ENCODE assay signal across 8 cellular contexts in genomic region chr6:167350731-167351655, GRCh38. TPM values are rescaled to one million over a fixed set of nuclear protein-coding genes. Genes with fewer than 3 reads are reported as not detected.
A peak's percentile ranks its signal among the peaks of the same experiment; 100 is the strongest.
DNase-seq lines count a peak whose midpoint lies in the region; ATAC-seq, FAIRE-seq and TF ChIP-seq lines count a peak whose summit lies in the region.

No MANE protein-coding gene starts in this region.

- H3K27ac ChIP-seq in ectodermal cell (ENCODE audit: insufficient read depth, low read depth, low read length, poor library complexity, severe bottlenecking) = no peak overlapping the region
- no peak overlapping the region for H3K27ac ChIP-seq in mesendoderm (ENCODE audit: low read depth, low read length)

- no peak for TF ChIP-seq POLR2A in GM12891 (IDR thresholded peaks at IDR 0.05; ENCODE audit: low read depth, low read length)

- no peaks in the 10 kb centered on the region for H3K79me2 ChIP-seq in mesendoderm (ENCODE audit: control insufficient read depth, insufficient read depth, low read length)

- no peak overlapping the region for H2AK5ac ChIP-seq in mesendoderm (ENCODE audit: low read length)

- H4K8ac ChIP-seq in mesendoderm (ENCODE audit: low read depth, low read length) = no peak overlapping the region

- H3K79me1 ChIP-seq in mesendoderm (ENCODE audit: low read length) = no peaks in the 10 kb centered on the region

- H3K4ac ChIP-seq in mesendoderm (ENCODE audit: low read depth, low read length) = no peak overlapping the region

- H3K36me3 ChIP-seq in ectodermal cell (ENCODE audit: control insufficient read depth, insufficient read depth, low read length) (no peaks in the 10 kb centered on the region), mesendoderm (ENCODE audit: control insufficient read depth, insufficient read depth, low read length) (no peaks in the 10 kb centered on the region)

- 3% methylated on average over 62 of the region's 62 CpGs for WGBS in ectodermal cell, 2 experiments
- WGBS in mesendoderm (ENCODE audit: extremely low coverage, insufficient coverage, low lambda C conversion rate) = no CpG with 5 or more reads among the region's 62 CpGs

- H3K23ac ChIP-seq in mesendoderm (ENCODE audit: low read length) = no peak overlapping the region

- H2BK5ac ChIP-seq in mesendoderm (ENCODE audit: low read length) = no peak overlapping the region

- FAIRE-seq in GM12891 (lab: Jason Lieb, UNC) = peak; percentile 85

- no peak overlapping the region for H2BK15ac ChIP-seq in mesendoderm (replicated peaks; ENCODE audit: low read depth)

- H3K4me1 ChIP-seq in ectodermal cell (ENCODE audit: control insufficient read depth, insufficient read depth, low read length) = no peaks in the 10 kb centered on the region
- no peaks in the 10 kb centered on the region for H3K4me1 ChIP-seq in mesendoderm (ENCODE audit: control insufficient read depth, low read depth, low read length)

- H3K4me2 ChIP-seq in mesendoderm (ENCODE audit: low read length) = peak overlapping the region; percentile 88

- peak; percentile 41 for DNase-seq in GM12891 (ENCODE audit: insufficient read length, low spot score)
- peak; percentile 57 for DNase-seq in NCI-H2107 (lab: John Stamatoyannopoulos, UW)
- peak; percentile 94 for DNase-seq in activated CD4-positive, alpha-beta T cell treated with anti-CD3 and anti-CD28 coated beads, Interleukin-2, amount 50 U/mL, for 48 hours
- peak; percentile 91 for DNase-seq in mesendoderm
- DNase-seq in stimulated activated CD8-positive, alpha-beta memory T cell treated with anti-CD3 and anti-CD28 coated beads, Interleukin-15, amount 100 ng/mL, for 1 hour (ENCODE audit: low read depth) = peak; percentile 61
- DNase-seq in posterior vena cava (ENCODE audit: low spot score) = no peak

- no peak overlapping the region for H3K18ac ChIP-seq in mesendoderm (ENCODE audit: low read length)

- H3K27me3 ChIP-seq in ectodermal cell (ENCODE audit: control insufficient read depth, insufficient read depth, low read length, poor library complexity, severe bottlenecking) = peaks cover 23% of the 10 kb centered on the region
- peaks cover 2% of the 10 kb centered on the region for H3K27me3 ChIP-seq in mesendoderm (ENCODE audit: insufficient read depth, low read length, poor library complexity)

- H3K9me3 ChIP-seq in ectodermal cell (ENCODE audit: control insufficient read depth, low read length) = peaks cover 2% of the 10 kb centered on the region

- ATAC-seq in HG02759 (IDR thresholded peaks at IDR 0.05; ENCODE audit: unreplicated experiment) = peak; percentile 73

- H4K5ac ChIP-seq in mesendoderm (ENCODE audit: low read length) = no peak overlapping the region

- no peak overlapping the region for H2BK120ac ChIP-seq in mesendoderm (ENCODE audit: low read depth, low read length)

- intact Hi-C loops in posterior vena cava (cut with DNase I) = no loop called here

- peak overlapping the region; percentile 65 for H3K9ac ChIP-seq in mesendoderm (ENCODE audit: low read length)

- H3K4me3 ChIP-seq in ectodermal cell (ENCODE audit: insufficient read depth, low read depth, low read length) = peak overlapping the region; percentile 36
- H3K4me3 ChIP-seq in mesendoderm (ENCODE audit: low read length) = peak overlapping the region; percentile 34

- peak overlapping the region; percentile 69 for H3K56ac ChIP-seq in mesendoderm (ENCODE audit: low read length)

TF ChIP-seq in GM12891, 5 proteins besides CTCF, POLR2A, EP300 and RAD21:
- TF ChIP-seq POLR2AphosphoS5 (IDR thresholded peaks at IDR 0.05; ENCODE audit: low read depth, low read length) = no peak
- TF ChIP-seq TAF1 (IDR thresholded peaks at IDR 0.05; ENCODE audit: low read depth, low read length) = no peak
- TF ChIP-seq POU2F2 (IDR thresholded peaks at IDR 0.05; ENCODE audit: low read depth, low read length) = no peak
- TF ChIP-seq SPI1 (IDR thresholded peaks at IDR 0.05; ENCODE audit: low read depth, low read length) = no peak

RNA-seq across cellular contexts. Expression of gene TTLL2, which starts 26.1 kb away (rescaled TPM):
- not detected for polyA plus RNA-seq in GM12891 (2012; ENCODE audit: low read depth, missing spikeins)
- polyA plus RNA-seq in ectodermal cell (2013, experiment 1 of 4) = not detected
- not detected for polyA plus RNA-seq in ectodermal cell (2013, experiment 2 of 4)
- polyA plus RNA-seq in ectodermal cell (2013, experiment 3 of 4) = not detected
- not detected for polyA plus RNA-seq in ectodermal cell (2013, experiment 4 of 4)
- polyA plus RNA-seq in mesendoderm (2013, experiment 1 of 2) = not detected
- polyA plus RNA-seq in mesendoderm (2013, experiment 2 of 2) = not detected
- total RNA-seq in posterior vena cava = not detected

RNA-seq across cellular contexts. Expression of gene UNC93A, which starts 59.9 kb away (rescaled TPM):
- polyA plus RNA-seq in GM12891 (2012; ENCODE audit: low read depth, missing spikeins) = 0.28 TPM
- polyA plus RNA-seq in ectodermal cell (2013, experiment 1 of 4) = not detected
- not detected for polyA plus RNA-seq in ectodermal cell (2013, experiment 2 of 4)
- polyA plus RNA-seq in ectodermal cell (2013, experiment 3 of 4) = not detected
- not detected for polyA plus RNA-seq in ectodermal cell (2013, experiment 4 of 4)
- 0.28 TPM for polyA plus RNA-seq in mesendoderm (2013, experiment 1 of 2)
- 0.24 TPM for polyA plus RNA-seq in mesendoderm (2013, experiment 2 of 2)
- total RNA-seq in posterior vena cava = not detected
